In the genomic region with DNA sequence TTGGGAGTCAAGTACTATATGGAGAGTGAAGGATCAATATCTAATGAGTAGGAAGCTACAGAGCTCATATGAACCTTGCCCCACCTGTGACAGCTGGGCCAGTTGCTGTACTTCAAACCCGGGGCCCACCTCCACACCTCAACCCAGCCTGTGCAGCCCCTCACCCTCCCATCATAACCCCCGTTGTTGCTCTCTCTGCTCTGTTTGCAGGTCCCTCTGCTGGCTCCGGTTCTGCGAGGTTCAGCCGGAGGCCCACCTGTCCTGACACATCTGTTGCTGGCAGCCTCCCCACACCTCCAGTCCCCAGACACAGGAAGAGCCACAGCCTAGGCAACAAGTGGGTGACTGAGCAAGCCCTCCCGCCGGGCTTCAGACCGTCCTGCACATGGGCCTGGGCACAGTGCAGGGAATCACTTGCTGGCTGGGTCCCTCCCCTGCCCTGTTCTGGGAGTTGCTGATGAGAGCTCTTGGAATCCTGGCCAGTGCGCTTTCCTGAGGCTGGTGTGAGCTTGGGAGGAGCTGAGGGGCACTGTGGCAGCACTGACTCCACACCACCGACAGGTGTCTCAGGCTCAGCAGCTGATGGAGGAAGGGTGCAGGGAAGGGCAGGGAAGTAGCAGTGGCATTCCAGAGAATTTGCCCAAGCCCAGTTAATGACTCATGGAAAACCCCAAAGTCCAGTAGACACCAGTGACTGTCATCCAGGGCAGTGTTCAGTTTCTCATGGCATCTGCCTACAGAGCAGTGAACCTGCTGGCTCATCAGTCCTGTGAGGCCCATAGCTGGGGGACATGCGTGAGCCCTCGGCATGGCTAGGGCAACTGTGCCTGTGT, we compare ENCODE assay signal across 15 cellular contexts.
A peak's percentile ranks its signal among the peaks of the same experiment; 100 is the strongest.
DNase-seq lines count a peak whose midpoint lies in the region; ATAC-seq and TF ChIP-seq lines count a peak whose summit lies in the region.
"Had no signal": no experiment of that assay in that cellular context is flagged by ENCODE, and none has a peak within 500 bp of the region (broad histone marks: within the 10 kb centered on the region; RNA-seq: fewer than 3 reads in every experiment).

No MANE protein-coding gene starts in this region.

- H3K9me3 ChIP-seq in neural progenitor cell (ENCODE audit: low read depth), result no peaks in the 10 kb centered on the region
- H3K9me3 ChIP-seq: ascending aorta, SK-N-SH had no signal

- H3K36me3 Mint-ChIP-seq in neural progenitor cell (no peaks in the 10 kb centered on the region), T-cell (peaks cover 8% of the 10 kb centered on the region)
- H3K36me3 Mint-ChIP-seq: stimulated activated effector memory CD8-positive, alpha-beta T cell treated with anti-CD3 and anti-CD28 coated beads, Interleukin-12 subunit alpha, Interleukin-12 subunit beta, amount 100 ng/mL, for 72 hours had no signal

- peak; percentile 32 for TF ChIP-seq CTCF in epithelial cell of esophagus (IDR thresholded peaks at IDR 0.05; ENCODE audit: insufficient read depth, low read depth, low read length, missing control alignments)
- peak; percentile 25 for TF ChIP-seq CTCF in neural progenitor cell (IDR thresholded peaks at IDR 0.05)

- H3K79me2 ChIP-seq in neural progenitor cell (ENCODE audit: low read depth), result no peaks in the 10 kb centered on the region

- ATAC-seq in HG03135 (IDR thresholded peaks at IDR 0.05; ENCODE audit: unreplicated experiment), result no peak
- ATAC-seq in T-cell (replicated peaks in 1 of 4), result no peak
- ATAC-seq: stimulated activated effector memory CD8-positive, alpha-beta T cell treated with anti-CD3 and anti-CD28 coated beads, Interleukin-12 subunit alpha, Interleukin-12 subunit beta, amount 100 ng/mL, for 72 hours had no signal

- H3K4me3 Mint-ChIP-seq in neural progenitor cell (no peak overlapping the region), T-cell (no peak overlapping the region)
- H3K4me3 Mint-ChIP-seq: stimulated activated effector memory CD8-positive, alpha-beta T cell treated with anti-CD3 and anti-CD28 coated beads, Interleukin-12 subunit alpha, Interleukin-12 subunit beta, amount 100 ng/mL, for 72 hours had no signal

- POLR2A ChIA-PET in T-cell (lab: Charles Lee), result no interaction called here

- CTCF ChIA-PET in T-cell (lab: Charles Lee), result interaction anchor here in 1 of 2 donors (1.5 kb wide), 1 partner anchor 256 kb away, joined by 3 read pairs; no protein-coding TSS in a partner anchor

- H4K20me1 ChIP-seq in neural progenitor cell (ENCODE audit: low read depth), result no peaks in the 10 kb centered on the region

- DNase-seq in ELF-1 (ENCODE audit: low read depth, low spot score) (peak; percentile 58), LHCN-M2 (ENCODE audit: low read depth) (peak; percentile 89), epithelial cell of esophagus (ENCODE audit: low read depth) (peak; percentile 58), neural progenitor cell (ENCODE audit: low spot score) (no peak), T-cell (no peak)
- no peak for DNase-seq in stimulated activated CD4-positive, alpha-beta T cell treated with anti-CD3 and anti-CD28 coated beads, Interleukin-4, amount 100 ng/mL, for 24 hours
- no peak for DNase-seq in stimulated activated CD4-positive, alpha-beta T cell treated with anti-CD3 and anti-CD28 coated beads, Interleukin-2, amount 100 ng/mL, for 24 hours
- DNase-seq: activated CD4-positive, alpha-beta T cell treated with anti-CD3 and anti-CD28 coated beads for 1 hour; activated T-cell treated with anti-CD3 and anti-CD28 coated beads, Interleukin-2, amount 50 U/mL, for 48 hours; NCI-H1436 treated with DMSO at 0.1 percent for 48 hours; NCI-H82; SK-N-SH had no signal

- peaks cover 4% of the 10 kb centered on the region for H3K4me1 Mint-ChIP-seq in neural progenitor cell
- peaks cover 8 to 13% (median 11%) of the 10 kb centered on the region in 3 donors for H3K4me1 Mint-ChIP-seq in T-cell

- no peaks in the 10 kb centered on the region for H3K36me3 ChIP-seq in neural progenitor cell
- H3K36me3 ChIP-seq: ascending aorta had no signal

- H3K27ac Mint-ChIP-seq in neural progenitor cell, result no peak overlapping the region
- H3K27ac Mint-ChIP-seq in T-cell, result no peak overlapping the region
- H3K27ac Mint-ChIP-seq: stimulated activated effector memory CD8-positive, alpha-beta T cell treated with anti-CD3 and anti-CD28 coated beads, Interleukin-12 subunit alpha, Interleukin-12 subunit beta, amount 100 ng/mL, for 72 hours had no signal

- H3K27me3 ChIP-seq in neural progenitor cell, result no peaks in the 10 kb centered on the region
- H3K27me3 ChIP-seq: ascending aorta had no signal

- no peak overlapping the region for H3K9ac ChIP-seq in neural progenitor cell
- H3K9ac ChIP-seq: SK-N-SH had no signal

- no peaks in the 10 kb centered on the region for H3K9me3 Mint-ChIP-seq in neural progenitor cell
- no peaks in the 10 kb centered on the region for H3K9me3 Mint-ChIP-seq in T-cell
- H3K9me3 Mint-ChIP-seq: stimulated activated effector memory CD8-positive, alpha-beta T cell treated with anti-CD3 and anti-CD28 coated beads, Interleukin-12 subunit alpha, Interleukin-12 subunit beta, amount 100 ng/mL, for 72 hours had no signal

- peaks cover 5% of the 10 kb centered on the region for H3K4me1 ChIP-seq in neural progenitor cell

- no peak overlapping the region for H2AFZ ChIP-seq in neural progenitor cell (replicated peaks)

- H3K27me3 Mint-ChIP-seq in neural progenitor cell (ENCODE audit: insufficient read depth, low read depth) (no peaks in the 10 kb centered on the region), T-cell (peaks cover 0 to 18% of the 10 kb centered on the region in 2 donors)

- no peak overlapping the region for H3K27ac ChIP-seq in neural progenitor cell
- H3K27ac ChIP-seq: ascending aorta had no signal

- H3F3A ChIP-seq in neural progenitor cell (ENCODE audit: low read depth), result no peaks in the 10 kb centered on the region

- H3K4me2 ChIP-seq in neural progenitor cell, result no peak overlapping the region
- H3K4me2 ChIP-seq: SK-N-SH had no signal

- H3K4me3 ChIP-seq in epithelial cell of esophagus (ENCODE audit: low read length) (no peak overlapping the region), neural progenitor cell (no peak overlapping the region)
- H3K4me3 ChIP-seq: ascending aorta had no signal

Comparison
In these comparisons a context has a peak if more than half of its experiments do, and no peak if none do; other contexts are left out.
1. DNase-seq: peak in ELF-1 (single experiment), LHCN-M2 (single experiment) and epithelial cell of esophagus (single experiment); none in neural progenitor cell (single experiment), stimulated activated CD4-positive, alpha-beta T cell treated with anti-CD3 and anti-CD28 coated beads, Interleukin-4, amount 100 ng/mL, for 24 hours (single experiment), stimulated activated CD4-positive, alpha-beta T cell treated with anti-CD3 and anti-CD28 coated beads, Interleukin-2, amount 100 ng/mL, for 24 hours (0 of 2) and T-cell (0 of 34).